ENCODE assay signal across 15 cellular contexts in the genomic region with DNA sequence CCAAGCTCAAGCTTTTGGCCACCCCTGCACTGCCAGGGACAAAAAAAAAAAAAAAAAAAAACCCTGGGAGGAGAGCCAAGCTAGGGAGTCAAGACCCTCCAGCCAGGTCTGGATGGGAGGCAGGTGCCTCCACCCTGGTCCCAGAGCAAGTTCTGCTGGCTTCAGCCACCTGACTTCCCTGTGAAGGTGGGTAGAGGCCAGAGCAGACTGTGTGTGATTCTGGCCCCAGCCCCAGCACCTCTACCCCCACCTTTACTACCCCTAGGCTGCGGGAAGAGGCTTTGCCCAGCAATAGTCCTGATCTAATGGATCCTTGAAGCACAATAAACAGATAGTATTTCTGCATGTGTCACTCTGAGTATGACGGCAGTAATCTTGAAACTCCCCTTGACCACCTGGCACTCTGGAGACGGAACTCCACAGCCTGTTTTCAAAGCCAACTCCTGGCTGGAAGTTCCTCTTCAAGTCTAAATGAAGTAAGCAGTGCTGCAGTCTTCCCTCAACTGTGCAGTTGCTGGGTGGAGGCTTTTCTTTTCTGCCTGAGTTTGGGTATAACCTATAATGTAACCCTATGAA. TPM values are rescaled to one million over a fixed set of nuclear protein-coding genes. Genes with fewer than 3 reads are reported as not detected.
DNase-seq lines count a peak whose midpoint lies in the region; ATAC-seq and TF ChIP-seq lines count a peak whose summit lies in the region.
"Had no signal": no experiment of that assay in that cellular context is flagged by ENCODE, and none has a peak within 500 bp of the region (broad histone marks: within the 10 kb centered on the region; RNA-seq: fewer than 3 reads in every experiment).

No MANE protein-coding gene starts in this region.

- H3K36me3 Mint-ChIP-seq in activated CD4-positive, alpha-beta memory T cell treated with anti-CD3 and anti-CD28 coated beads, Interleukin-2, amount 10 ng/mL, durations not matched to agents 7 days and 5 days (ENCODE audit: low read depth) = no peaks in the 10 kb centered on the region
- H3K36me3 Mint-ChIP-seq in activated CD4-positive, alpha-beta memory T cell treated with anti-CD3 and anti-CD28 coated beads for 36 hours = no peaks in the 10 kb centered on the region

- TF ChIP-seq CTCF in RWPE2 (IDR thresholded peaks at IDR 0.05; ENCODE audit: poor library complexity, severe bottlenecking) = no peak

- no peaks in the 10 kb centered on the region for H3K9me3 ChIP-seq in RWPE2 (ENCODE audit: severe bottlenecking)
- no peaks in the 10 kb centered on the region for H3K9me3 ChIP-seq in stomach smooth muscle (ENCODE audit: control insufficient read depth in 2 of 2, low read length in 2 of 2)
- H3K9me3 ChIP-seq: uterus had no signal

- no peak overlapping the region for H3K27ac ChIP-seq in RWPE2 (ENCODE audit: poor library complexity, severe bottlenecking)
- H3K27ac ChIP-seq in stomach smooth muscle (ENCODE audit: low read length) = no peak overlapping the region
- H3K27ac ChIP-seq: uterus had no signal

- H3K4me1 Mint-ChIP-seq in activated CD4-positive, alpha-beta memory T cell treated with anti-CD3 and anti-CD28 coated beads, Interleukin-2, amount 10 ng/mL, durations not matched to agents 7 days and 5 days = peaks cover 8% of the 10 kb centered on the region
- H3K4me1 Mint-ChIP-seq in activated CD4-positive, alpha-beta memory T cell treated with anti-CD3 and anti-CD28 coated beads for 36 hours (ENCODE audit: low read depth) = peaks cover 8% of the 10 kb centered on the region

- peak; percentile 12 for DNase-seq in activated CD4-positive, alpha-beta memory T cell treated with anti-CD3 and anti-CD28 coated beads, Interleukin-2, amount 10 ng/mL, durations not matched to agents 7 days and 5 days
- no peak for DNase-seq in activated CD4-positive, alpha-beta memory T cell treated with anti-CD3 and anti-CD28 coated beads for 36 hours
- DNase-seq in RWPE2 (ENCODE audit: low spot score) (peak; percentile 9), kidney tubule cell (ENCODE audit: low spot score) (peak; percentile 45), cerebellar cortex (ENCODE audit: low spot score) (no peak), HPDE6-E6E7 (ENCODE audit: extremely low spot score) (no peak)
- no peak for DNase-seq in stimulated activated CD4-positive, alpha-beta T cell treated with anti-CD3 and anti-CD28 coated beads, Interleukin-2, amount 100 ng/mL, for 24 hours
- DNase-seq: activated CD8-positive, alpha-beta memory T cell treated with anti-CD3 and anti-CD28 coated beads, Interleukin-2, amount 50 U/mL, for 48 hours; endodermal cell; hippocampal formation; NCI-H1092; NK-92 treated with Interleukin-12 subunit alpha and Interleukin-12 subunit beta, amount 100 ng/mL, for 24 hours; uterus had no signal

- no peak overlapping the region for H3K4me3 ChIP-seq in RWPE2 (ENCODE audit: severe bottlenecking)
- peak overlapping the region; percentile 70 to 79 for H3K4me3 ChIP-seq in stomach smooth muscle (ENCODE audit: low read length in 2 of 2)

- intact Hi-C loops in activated CD4-positive, alpha-beta memory T cell treated with anti-CD3 and anti-CD28 coated beads for 36 hours (cut with micrococcal nuclease) = loop anchor here (1.0 to 10.0 kb wide), 5 partner anchors 83 to 547 kb away; a partner anchor contains a TSS

- no peak for ATAC-seq in RWPE2 (ENCODE audit: low read depth)

- no peaks in the 10 kb centered on the region for H3K36me3 ChIP-seq in RWPE2 (ENCODE audit: low read depth)
- H3K36me3 ChIP-seq in stomach smooth muscle (ENCODE audit: control insufficient read depth in 2 of 2, insufficient read depth in 2 of 2, low read length in 2 of 2) = no peaks in the 10 kb centered on the region
- H3K36me3 ChIP-seq: uterus had no signal

- peaks cover 15% of the 10 kb centered on the region for H3K27me3 Mint-ChIP-seq in activated CD4-positive, alpha-beta memory T cell treated with anti-CD3 and anti-CD28 coated beads, Interleukin-2, amount 10 ng/mL, durations not matched to agents 7 days and 5 days
- H3K27me3 Mint-ChIP-seq in activated CD4-positive, alpha-beta memory T cell treated with anti-CD3 and anti-CD28 coated beads for 36 hours = peaks cover 27% of the 10 kb centered on the region

- no peak overlapping the region for H3K4me3 Mint-ChIP-seq in activated CD4-positive, alpha-beta memory T cell treated with anti-CD3 and anti-CD28 coated beads, Interleukin-2, amount 10 ng/mL, durations not matched to agents 7 days and 5 days
- no peak overlapping the region for H3K4me3 Mint-ChIP-seq in activated CD4-positive, alpha-beta memory T cell treated with anti-CD3 and anti-CD28 coated beads for 36 hours

- peak overlapping the region in 1 of 2 donors; percentile 20 for H3K9ac ChIP-seq in stomach smooth muscle (ENCODE audit: low read length in 2 of 2)

- no peak overlapping the region for H3K27ac Mint-ChIP-seq in activated CD4-positive, alpha-beta memory T cell treated with anti-CD3 and anti-CD28 coated beads, Interleukin-2, amount 10 ng/mL, durations not matched to agents 7 days and 5 days
- H3K27ac Mint-ChIP-seq in activated CD4-positive, alpha-beta memory T cell treated with anti-CD3 and anti-CD28 coated beads for 36 hours = no peak overlapping the region

- H3K9me3 Mint-ChIP-seq in activated CD4-positive, alpha-beta memory T cell treated with anti-CD3 and anti-CD28 coated beads, Interleukin-2, amount 10 ng/mL, durations not matched to agents 7 days and 5 days = no peaks in the 10 kb centered on the region
- no peaks in the 10 kb centered on the region for H3K9me3 Mint-ChIP-seq in activated CD4-positive, alpha-beta memory T cell treated with anti-CD3 and anti-CD28 coated beads for 36 hours

- POLR2A ChIA-PET in activated CD4-positive, alpha-beta memory T cell treated with anti-CD3 and anti-CD28 coated beads, Interleukin-2, amount 10 ng/mL, durations not matched to agents 7 days and 5 days (lab: Charles Lee) = interaction anchor here (1.0 to 1.2 kb wide), 2 partner anchors 49 to 83 kb away, joined by 3 to 6 read pairs; no protein-coding TSS in a partner anchor
- POLR2A ChIA-PET in activated CD4-positive, alpha-beta memory T cell treated with anti-CD3 and anti-CD28 coated beads for 36 hours (lab: Charles Lee) = no interaction called here

- no peaks in the 10 kb centered on the region for H3K4me1 ChIP-seq in RWPE2 (ENCODE audit: insufficient read depth, poor library complexity, severe bottlenecking)
- H3K4me1 ChIP-seq in stomach smooth muscle (ENCODE audit: control insufficient read depth, insufficient read depth, low read length) = peaks cover 12% of the 10 kb centered on the region

- H3K27me3 ChIP-seq in RWPE2 (ENCODE audit: insufficient read depth, poor library complexity, severe bottlenecking) (no peaks in the 10 kb centered on the region), stomach smooth muscle (ENCODE audit: control insufficient read depth in 1 of 2, insufficient read depth in 2 of 2, low read length in 2 of 2) (peaks cover 12 to 39% of the 10 kb centered on the region in 2 donors)
- H3K27me3 ChIP-seq: uterus had no signal

- CTCF ChIA-PET in activated CD4-positive, alpha-beta memory T cell treated with anti-CD3 and anti-CD28 coated beads, Interleukin-2, amount 10 ng/mL, durations not matched to agents 7 days and 5 days (lab: Charles Lee) = interaction anchor here (0.6 to 5.8 kb wide), 11 partner anchors 10 to 930 kb away, joined by 3 to 71 read pairs (median 8); a partner anchor contains a TSS
- CTCF ChIA-PET in activated CD4-positive, alpha-beta memory T cell treated with anti-CD3 and anti-CD28 coated beads for 36 hours (lab: Charles Lee) = interaction anchor here (1.0 to 6.4 kb wide), 14 partner anchors 9 to 546 kb away, joined by 3 to 109 read pairs (median 8); a partner anchor contains a TSS

RNA-seq across cellular contexts. Expression of a gene that starts 9.8 kb away (rescaled TPM):
- not detected for total RNA-seq in activated CD4-positive, alpha-beta memory T cell treated with anti-CD3 and anti-CD28 coated beads, Interleukin-2, amount 10 ng/mL, durations not matched to agents 7 days and 5 days
- not detected for total RNA-seq in activated CD4-positive, alpha-beta memory T cell treated with anti-CD3 and anti-CD28 coated beads for 36 hours
- total RNA-seq: endodermal cell had no signal

RNA-seq across cellular contexts. Expression of a gene that starts 42.8 kb away (rescaled TPM):
- total RNA-seq in activated CD4-positive, alpha-beta memory T cell treated with anti-CD3 and anti-CD28 coated beads, Interleukin-2, amount 10 ng/mL, durations not matched to agents 7 days and 5 days = not detected
- not detected for total RNA-seq in activated CD4-positive, alpha-beta memory T cell treated with anti-CD3 and anti-CD28 coated beads for 36 hours
- total RNA-seq: mononuclear cell had no signal

RNA-seq across cellular contexts. Expression of a gene that starts 51.9 kb away (rescaled TPM):
- total RNA-seq in activated CD4-positive, alpha-beta memory T cell treated with anti-CD3 and anti-CD28 coated beads, Interleukin-2, amount 10 ng/mL, durations not matched to agents 7 days and 5 days = not detected
- total RNA-seq in activated CD4-positive, alpha-beta memory T cell treated with anti-CD3 and anti-CD28 coated beads for 36 hours = under 1 TPM in 1 of 2 experiments, not detected in 1; 0.07 TPM

Comparison
In these comparisons a context has a peak if more than half of its experiments do, and no peak if none do; other contexts are left out.
1. DNase-seq: peak in activated CD4-positive, alpha-beta memory T cell treated with anti-CD3 and anti-CD28 coated beads, Interleukin-2, amount 10 ng/mL, durations not matched to agents 7 days and 5 days (single experiment), RWPE2 (single experiment) and kidney tubule cell (single experiment); none in activated CD4-positive, alpha-beta memory T cell treated with anti-CD3 and anti-CD28 coated beads for 36 hours (single experiment), stimulated activated CD4-positive, alpha-beta T cell treated with anti-CD3 and anti-CD28 coated beads, Interleukin-2, amount 100 ng/mL, for 24 hours (0 of 2), cerebellar cortex (single experiment) and HPDE6-E6E7 (single experiment).